In genomic region chr9:112348257-112348992, GRCh38 we compare ENCODE assay signal across 8 cellular contexts. TPM values are rescaled to one million over a fixed set of nuclear protein-coding genes. Genes with fewer than 3 reads are reported as not detected.
DNase-seq lines count a peak whose midpoint lies in the region; ATAC-seq lines count a peak whose summit lies in the region.

No MANE protein-coding gene starts in this region.

- DNase-seq in activated gamma-delta T cell treated with Interleukin-2 at 50 U/mL for 16 hours (peak; percentile 44), activated gamma-delta T cell (lab: John Stamatoyannopoulos, UW) (no peak), cerebellum (ENCODE audit: low spot score) (peak; percentile 70), kidney tubule cell (ENCODE audit: low spot score) (peak; percentile 82), NCI-H128 (lab: John Stamatoyannopoulos, UW; ENCODE audit: unreplicated experiment) (no peak)
- peak; percentile 72 to 73 for DNase-seq in activated CD4-positive, alpha-beta T cell treated with anti-CD3 and anti-CD28 coated beads for 24 hours (ENCODE audit: low read depth in 2 of 2)
- DNase-seq in stimulated activated CD4-positive, alpha-beta T cell treated with anti-CD3 and anti-CD28 coated beads, Interleukin-1b, Interleukin-23, amount 100 ng/mL, for 1 hour (ENCODE audit: low read depth in 2 of 2) = peak; percentile 35 to 47

- ATAC-seq in GM21786 (IDR thresholded peaks at IDR 0.05; ENCODE audit: unreplicated experiment) = no peak

RNA-seq across cellular contexts. Expression of gene PTBP3, which starts 15.0 kb away (rescaled TPM):
- total RNA-seq in cerebellum = 58.9 TPM

RNA-seq across cellular contexts. Expression of gene HSDL2, which starts 31.5 kb away (rescaled TPM):
- total RNA-seq in cerebellum = 25.7 TPM

Comparison
In these comparisons a context has a peak if more than half of its experiments do, and no peak if none do; other contexts are left out.
1. DNase-seq: peak in activated gamma-delta T cell treated with Interleukin-2 at 50 U/mL for 16 hours (single experiment), activated CD4-positive, alpha-beta T cell treated with anti-CD3 and anti-CD28 coated beads for 24 hours (2 of 2), cerebellum (single experiment), kidney tubule cell (single experiment) and stimulated activated CD4-positive, alpha-beta T cell treated with anti-CD3 and anti-CD28 coated beads, Interleukin-1b, Interleukin-23, amount 100 ng/mL, for 1 hour (2 of 2); none in activated gamma-delta T cell (single experiment) and NCI-H128 (single experiment).